ENCODE assay signal across 20 cellular contexts in the genomic region with DNA sequence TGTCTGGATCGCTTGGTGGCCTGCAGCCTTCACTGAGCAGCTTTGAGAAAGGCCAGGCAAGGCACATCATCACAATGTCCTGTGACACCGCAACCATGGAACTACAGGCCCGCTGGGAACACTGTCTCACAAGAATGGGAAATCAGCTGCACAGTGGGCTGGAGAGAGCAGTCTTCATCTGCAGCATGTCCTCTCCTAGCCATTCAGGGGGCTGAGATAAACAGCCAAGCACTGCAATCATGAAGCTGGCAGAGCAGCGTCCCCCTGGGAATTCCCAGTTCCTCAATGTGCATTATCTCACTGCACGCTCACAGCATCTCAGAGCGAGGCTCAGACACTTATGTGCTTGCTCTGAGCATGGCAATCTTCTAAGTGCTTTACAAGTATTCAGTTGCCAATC. TPM values are rescaled to one million over a fixed set of nuclear protein-coding genes. Genes with fewer than 3 reads are reported as not detected.
DNase-seq lines count a peak whose midpoint lies in the region; ATAC-seq and TF ChIP-seq lines count a peak whose summit lies in the region.
"Had no signal": no experiment of that assay in that cellular context is flagged by ENCODE, and none has a peak within 500 bp of the region (broad histone marks: within the 10 kb centered on the region; RNA-seq: fewer than 3 reads in every experiment).

No MANE protein-coding gene starts in this region.

- H3K9me3 ChIP-seq in CD4-positive, alpha-beta T cell (ENCODE audit: control insufficient read depth, low read length): no peaks in the 10 kb centered on the region
- H3K9me3 ChIP-seq: SJCRH30 had no signal

- intact Hi-C loops in CD4-positive, alpha-beta T cell (cut with DNase I, micrococcal nuclease): no loop called here

- DNase-seq in NCI-H2171 (lab: John Stamatoyannopoulos, UW) (peak; percentile 12), NCI-H2171 treated with DMSO at 0.1 percent for 48 hours (lab: John Stamatoyannopoulos, UW) (no peak), OCI-M1 (lab: John Stamatoyannopoulos, UW) (peak; percentile 46), immature natural killer cell (no peak), DMS53 treated with DMSO at 0.1 percent for 48 hours (lab: John Stamatoyannopoulos, UW; ENCODE audit: unreplicated experiment) (no peak), A172 (ENCODE audit: low spot score) (no peak), AML-193 (lab: John Stamatoyannopoulos, UW) (no peak)
- no peak for DNase-seq in CD4-positive, alpha-beta T cell
- DNase-seq: activated CD4-positive, CD25-positive, alpha-beta regulatory T cell treated with anti-CD3 and anti-CD28 coated beads, Interleukin-2, amount 50 U/mL, for 72 hours; activated gamma-delta T cell; DMS53; NCI-H1436 treated with DMSO at 0.1 percent for 48 hours; occipital lobe; stimulated activated CD4-positive, alpha-beta T cell treated with anti-CD3 and anti-CD28 coated beads, Interleukin-15, amount 100 ng/mL, for 24 hours; upper lobe of left lung had no signal

- no peaks in the 10 kb centered on the region for H3K27me3 Mint-ChIP-seq in CD4-positive, alpha-beta T cell
- peaks cover 5 to 7% (median 7%) of the 10 kb centered on the region in 3 donors for H3K27me3 Mint-ChIP-seq in immature natural killer cell (ENCODE audit: low read depth in 3 of 3)

- H3K4me1 Mint-ChIP-seq in CD4-positive, alpha-beta T cell (ENCODE audit: low read depth): peaks cover 14% of the 10 kb centered on the region
- peaks cover 17 to 31% of the 10 kb centered on the region in 2 donors for H3K4me1 Mint-ChIP-seq in immature natural killer cell

- peak overlapping the region; percentile 80 for H3K27ac Mint-ChIP-seq in CD4-positive, alpha-beta T cell
- H3K27ac Mint-ChIP-seq in immature natural killer cell: peak overlapping the region in 1 of 6 donors; percentile 86

- H3K9me3 Mint-ChIP-seq in CD4-positive, alpha-beta T cell: peaks cover 6% of the 10 kb centered on the region
- peaks cover 0 to 12% (median 2%) of the 10 kb centered on the region in 6 donors for H3K9me3 Mint-ChIP-seq in immature natural killer cell

- peak overlapping the region; percentile 84 for H3K4me3 Mint-ChIP-seq in CD4-positive, alpha-beta T cell
- H3K4me3 Mint-ChIP-seq in immature natural killer cell: peak overlapping the region; percentile 75 to 83 (median 78)

- peaks cover 52% of the 10 kb centered on the region for H3K36me3 Mint-ChIP-seq in CD4-positive, alpha-beta T cell (ENCODE audit: low read depth)
- peaks cover 30 to 40% (median 35%) of the 10 kb centered on the region in 3 donors for H3K36me3 Mint-ChIP-seq in immature natural killer cell

- ATAC-seq in CD4-positive, alpha-beta T cell (ENCODE audit: poor library complexity): no peak
- ATAC-seq: A549 had no signal

- no peak overlapping the region for H3K27ac ChIP-seq in CD4-positive, alpha-beta T cell (ENCODE audit: low read depth, low read length)
- H3K27ac ChIP-seq: A549, cardiac muscle cell, epithelial cell of prostate, SJCRH30 had no signal

- no peaks in the 10 kb centered on the region for H3K27me3 ChIP-seq in CD4-positive, alpha-beta T cell (ENCODE audit: control insufficient read depth, insufficient read depth, low read length)
- H3K27me3 ChIP-seq: SJCRH30, upper lobe of left lung had no signal

- CTCF ChIA-PET in CD4-positive, alpha-beta T cell (lab: Charles Lee): interaction anchor here (5.3 kb wide), 1 partner anchor 16 kb away, joined by 38 read pairs; a partner anchor contains a TSS

- POLR2A ChIA-PET in CD4-positive, alpha-beta T cell (lab: Charles Lee): interaction anchor here (6.6 kb wide), 1 partner anchor 14 kb away, joined by 132 read pairs; a partner anchor contains a TSS

- no peak for TF ChIP-seq CTCF in CD4-positive, alpha-beta T cell (IDR thresholded peaks at IDR 0.05)

RNA-seq across cellular contexts. Expression of a gene that starts 1.9 kb away (rescaled TPM):
- total RNA-seq in CD4-positive, alpha-beta T cell: 1 to 10 TPM; 6.5 to 7.6 TPM
- polyA plus RNA-seq in immature natural killer cell: 10 to 100 TPM in 1 of 3 donors, 1 to 10 TPM in 2; 5.2 to 10.9 (median 8.0) TPM
- total RNA-seq in A172 (2014; rRNA removed; shearing (Covaris generic)): 11.4 and 12.7 TPM in 2 replicates
- total RNA-seq: SJCRH30 had no signal

RNA-seq across cellular contexts. Expression of a gene that starts 13.8 kb away (rescaled TPM):
- total RNA-seq in CD4-positive, alpha-beta T cell: 1 to 10 TPM; 3.9 to 4.6 TPM
- 10 to 100 TPM in 1 of 3 donors, 1 to 10 TPM in 2; 1.2 to 16.5 (median 5.8) TPM for polyA plus RNA-seq in immature natural killer cell
- 2.8 and 3.5 TPM in 2 replicates for total RNA-seq in A172 (2014; rRNA removed; shearing (Covaris generic))
- total RNA-seq: HT1080, SJCRH30 had no signal

RNA-seq across cellular contexts. Expression of a gene that starts 53.4 kb away (rescaled TPM):
- total RNA-seq in CD4-positive, alpha-beta T cell: 10 to 100 TPM; 39.0 to 40.1 TPM
- polyA plus RNA-seq in immature natural killer cell: 1 to 10 TPM; 6.4 to 9.1 (median 7.7) TPM
- 11.4 and 12.3 TPM in 2 replicates for total RNA-seq in A172 (2014; rRNA removed; shearing (Covaris generic))

Comparison
In these comparisons a context has a peak if more than half of its experiments do, and no peak if none do; other contexts are left out.
1. DNase-seq: peak in NCI-H2171 (single experiment) and OCI-M1 (single experiment); none in NCI-H2171 treated with DMSO at 0.1 percent for 48 hours (single experiment), CD4-positive, alpha-beta T cell (0 of 10), immature natural killer cell (0 of 3), DMS53 treated with DMSO at 0.1 percent for 48 hours (single experiment), A172 (single experiment) and AML-193 (0 of 2).